ENCODE assay signal across 27 cellular contexts in the genomic region with DNA sequence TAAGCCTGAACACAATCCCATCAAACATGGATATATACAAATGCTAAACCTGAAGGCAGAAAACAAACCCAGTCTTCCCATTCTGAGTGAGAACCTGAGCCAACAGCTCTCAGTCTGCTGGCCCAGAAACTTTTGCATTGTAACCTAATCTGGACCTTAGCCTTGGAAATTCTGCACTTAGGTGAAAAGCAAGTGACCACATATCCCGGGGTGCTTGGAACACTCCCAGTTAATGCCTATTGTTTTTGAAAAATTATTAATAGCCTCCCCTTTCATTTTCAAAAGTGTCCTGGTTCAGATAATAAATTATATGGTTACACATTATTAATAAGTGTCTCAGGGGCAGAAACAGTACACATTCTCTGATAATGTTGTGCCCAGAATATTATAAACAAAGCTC.
"Had no signal": no experiment of that assay in that cellular context is flagged by ENCODE, and none has a peak within 500 bp of the region (broad histone marks: within the 10 kb centered on the region; RNA-seq: fewer than 3 reads in every experiment).

No MANE protein-coding gene starts in this region.

- H3K27ac Mint-ChIP-seq: activated CD4-positive, alpha-beta T cell treated with anti-CD3 and anti-CD28 coated beads, Interleukin-2, amount 10 ng/mL, durations not matched to agents 24 days and 14 days; activated CD8-positive, alpha-beta T cell treated with anti-CD3 and anti-CD28 coated beads for 36 hours; activated naive CD8-positive, alpha-beta T cell treated with anti-CD3 and anti-CD28 coated beads, Interleukin-2, amount 10 ng/mL, durations not matched to agents 7 days and 5 days; activated T-cell treated with anti-CD3 and anti-CD28 coated beads, Interleukin-2, amount 50 U/mL, for 72 hours; activated T-helper 17 cell treated with anti-CD3 and anti-CD28 coated beads, Interleukin-2, amount 50 U/mL, for 72 hours had no signal

- H3K27ac ChIP-seq: ascending aorta, SJCRH30, SK-N-MC had no signal

- H3K4me3 ChIP-seq: ascending aorta, SJCRH30, SK-N-MC had no signal

- H3K4me3 Mint-ChIP-seq: activated CD4-positive, alpha-beta T cell treated with anti-CD3 and anti-CD28 coated beads, Interleukin-2, amount 10 ng/mL, durations not matched to agents 24 days and 14 days; activated CD8-positive, alpha-beta T cell treated with anti-CD3 and anti-CD28 coated beads for 36 hours; activated naive CD8-positive, alpha-beta T cell treated with anti-CD3 and anti-CD28 coated beads, Interleukin-2, amount 10 ng/mL, durations not matched to agents 7 days and 5 days; activated T-cell treated with anti-CD3 and anti-CD28 coated beads, Interleukin-2, amount 50 U/mL, for 72 hours; activated T-helper 17 cell treated with anti-CD3 and anti-CD28 coated beads, Interleukin-2, amount 50 U/mL, for 72 hours had no signal

- DNase-seq: activated CD4-positive, alpha-beta T cell treated with anti-CD3 and anti-CD28 coated beads, Interleukin-2, amount 10 ng/mL, durations not matched to agents 24 days and 14 days; activated CD4-positive, alpha-beta T cell treated with anti-CD3 and anti-CD28 coated beads, Interleukin-2, amount 50 U/mL, for 4 hours; activated CD8-positive, alpha-beta T cell treated with anti-CD3 and anti-CD28 coated beads for 36 hours; activated effector memory CD4-positive, alpha-beta T cell treated with anti-CD3 and anti-CD28 coated beads, Interleukin-2, amount 50 U/mL, for 16 hours; activated naive CD4-positive, alpha-beta T cell; activated naive CD4-positive, alpha-beta T cell treated with anti-CD3 and anti-CD28 coated beads, Interleukin-2, amount 50 U/mL, for 16 hours; activated naive CD8-positive, alpha-beta T cell treated with anti-CD3 and anti-CD28 coated beads, Interleukin-2, amount 10 ng/mL, durations not matched to agents 7 days and 5 days; activated T-cell treated with anti-CD3 and anti-CD28 coated beads, Interleukin-2, amount 50 U/mL, for 1 hour; activated T-cell treated with anti-CD3 and anti-CD28 coated beads, Interleukin-2, amount 50 U/mL, for 72 hours; amygdala; cerebellar nuclear complex; MM.1S; NCI-H1092; NCI-H1436 treated with DMSO at 0.1 percent for 48 hours; NCI-H1694 treated with DMSO at 0.1 percent for 48 hours; NCI-H2029; NCI-H510A; NCI-H526; NCI-H748 treated with DMSO at 0.1 percent for 48 hours; NK-92 treated with Interleukin-12 subunit alpha and Interleukin-12 subunit beta, amount 100 ng/mL, for 24 hours; SHP77; SJCRH30; T1000 had no signal

- ATAC-seq: activated CD8-positive, alpha-beta T cell treated with anti-CD3 and anti-CD28 coated beads for 36 hours; activated T-cell treated with anti-CD3 and anti-CD28 coated beads, Interleukin-2, amount 50 U/mL, for 72 hours; activated T-helper 17 cell treated with anti-CD3 and anti-CD28 coated beads, Interleukin-2, amount 50 U/mL, for 72 hours; Panc1 had no signal

- H3K36me3 ChIP-seq: ascending aorta, SJCRH30 had no signal

- H3K27me3 ChIP-seq: ascending aorta, SJCRH30 had no signal

- H3K4me1 Mint-ChIP-seq: activated CD4-positive, alpha-beta T cell treated with anti-CD3 and anti-CD28 coated beads, Interleukin-2, amount 10 ng/mL, durations not matched to agents 24 days and 14 days; activated naive CD8-positive, alpha-beta T cell treated with anti-CD3 and anti-CD28 coated beads, Interleukin-2, amount 10 ng/mL, durations not matched to agents 7 days and 5 days; activated T-helper 17 cell treated with anti-CD3 and anti-CD28 coated beads, Interleukin-2, amount 50 U/mL, for 72 hours had no signal

- H3K9me3 Mint-ChIP-seq: activated CD8-positive, alpha-beta T cell treated with anti-CD3 and anti-CD28 coated beads for 36 hours had no signal

- H3K9me3 ChIP-seq: ascending aorta, SJCRH30 had no signal

- H3K4me1 ChIP-seq: SJCRH30 had no signal

- H3K27me3 Mint-ChIP-seq: activated CD8-positive, alpha-beta T cell treated with anti-CD3 and anti-CD28 coated beads for 36 hours; activated naive CD8-positive, alpha-beta T cell treated with anti-CD3 and anti-CD28 coated beads, Interleukin-2, amount 10 ng/mL, durations not matched to agents 7 days and 5 days; activated T-helper 17 cell treated with anti-CD3 and anti-CD28 coated beads, Interleukin-2, amount 50 U/mL, for 72 hours had no signal

- H3K36me3 Mint-ChIP-seq: activated naive CD8-positive, alpha-beta T cell treated with anti-CD3 and anti-CD28 coated beads, Interleukin-2, amount 10 ng/mL, durations not matched to agents 7 days and 5 days had no signal
